Comparison of ENCODE assay signal across 7 cellular contexts in the genomic region with DNA sequence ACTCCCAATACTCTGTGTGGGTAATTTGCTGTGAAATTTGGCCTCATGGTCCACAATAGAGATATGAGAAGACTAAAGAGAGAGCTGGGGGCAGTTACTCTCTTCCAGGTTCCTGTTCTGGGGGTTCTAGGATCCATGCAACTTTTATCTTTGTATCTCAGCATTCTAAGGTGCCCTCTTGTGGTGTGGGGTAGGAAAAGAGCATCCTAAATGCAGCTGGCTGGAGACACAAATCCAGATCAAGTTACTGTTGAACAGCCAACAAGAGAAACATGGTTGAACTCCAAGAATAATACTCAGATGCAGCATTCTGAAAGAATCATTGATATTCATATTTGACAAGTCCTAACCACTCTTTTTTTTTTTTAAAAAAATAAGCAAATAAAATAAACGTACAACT.
DNase-seq lines count a peak whose midpoint lies in the region; ATAC-seq, FAIRE-seq and TF ChIP-seq lines count a peak whose summit lies in the region.

No MANE protein-coding gene starts in this region.

- no peaks in the 10 kb centered on the region for H3K4me1 ChIP-seq in GM12878 (ENCODE audit: control insufficient read depth, insufficient read depth, low read length)
- no peaks in the 10 kb centered on the region for H3K4me1 ChIP-seq in left lung
- H3K4me1 ChIP-seq in CD8-positive, alpha-beta memory T cell (ENCODE audit: insufficient read depth, low read length): no peaks in the 10 kb centered on the region

- H3K36me3 ChIP-seq in GM12878 (ENCODE audit: control insufficient read depth in 2 of 2, insufficient read depth in 2 of 2, low read length in 1 of 2): no peaks in the 10 kb centered on the region
- H3K36me3 ChIP-seq in left lung: no peaks in the 10 kb centered on the region
- no peaks in the 10 kb centered on the region for H3K36me3 ChIP-seq in CD8-positive, alpha-beta memory T cell (ENCODE audit: insufficient read depth, low read length)

- H3K9ac ChIP-seq in GM12878 (ENCODE audit: control insufficient read depth, insufficient read depth, low read length): no peak overlapping the region

- FAIRE-seq in GM12878 (lab: Jason Lieb, UNC): no peak

- intact Hi-C loops in GM12878 (cut with micrococcal nuclease; ENCODE audit: unreplicated experiment): loop anchor here (1.0 to 2.0 kb wide), 2 partner anchors 111 to 294 kb away; no protein-coding TSS in a partner anchor
- intact Hi-C loops in left lung (cut with DNase I): no loop called here

- no peak overlapping the region for H3K4me2 ChIP-seq in GM12878 (ENCODE audit: control insufficient read depth, insufficient read depth)

- SMC1A ChIA-PET in GM12878 (lab: Charles Lee; ENCODE audit: uncharacterized antibody, unreplicated experiment): interaction anchor here (0.8 to 4.5 kb wide), 11 partner anchors 9 to 296 kb away, joined by 3 to 44 read pairs (median 4); no protein-coding TSS in a partner anchor

- H3K27me3 ChIP-seq in GM12878 (replicated peaks in 1 of 2; ENCODE audit: control insufficient read depth in 2 of 2, insufficient read depth in 2 of 2, low read length in 1 of 2) (no peaks in the 10 kb centered on the region), left lung (no peaks in the 10 kb centered on the region)
- no peaks in the 10 kb centered on the region for H3K27me3 ChIP-seq in CD8-positive, alpha-beta memory T cell (ENCODE audit: insufficient read depth, low read length, poor library complexity, severe bottlenecking)

- H3K27ac Mint-ChIP-seq in CD8-positive, alpha-beta memory T cell: no peak overlapping the region

- RAD21 ChIA-PET in GM12878 (lab: Charles Lee; ENCODE audit: unreplicated experiment): interaction anchor here (0.8 to 2.1 kb wide), 8 partner anchors 9 to 305 kb away, joined by 3 to 25 read pairs (median 3); no protein-coding TSS in a partner anchor

- peak; percentile 49 for TF ChIP-seq CTCF in GM12865 (IDR thresholded peaks at IDR 0.05; ENCODE audit: insufficient read depth, low read depth, low read length, missing control alignments)
- peak; percentile 49 to 62 (median 58); a peak in 5 of 6 replicates for TF ChIP-seq CTCF in GM12878 (IDR thresholded peaks at IDR 0.05 in 2 of 3, conservative IDR thresholded peaks at IDR 0.05 in 1 of 3; ENCODE audit: control insufficient read depth in 2 of 3, extremely low read depth in 1 of 3, insufficient read depth in 1 of 3, low read depth in 3 of 3, low read length in 3 of 3)
- peak; percentile 17 to 21 for TF ChIP-seq CTCF in left lung (IDR thresholded peaks at IDR 0.05)

- no TSS peak for BruUV-seq in GM12878 (replicated peaks; lab: Mats Ljungman, UMichigan)

- no peak overlapping the region for H2AFZ ChIP-seq in GM12878 (ENCODE audit: control insufficient read depth, low read depth, low read length)

- DNase-seq in GM12865 (ENCODE audit: low read depth) (peak; percentile 52), MV-4-11 (lab: John Stamatoyannopoulos, UW) (peak; percentile 59), GM12878 (ENCODE audit: low read depth, low spot score) (no peak), left lung (no peak)
- no peak for DNase-seq in CD8-positive, alpha-beta memory T cell
- no peak for DNase-seq in activated CD4-positive, alpha-beta T cell treated with anti-CD3 and anti-CD28 coated beads for 48 hours

- ATAC-seq in GM12878 (peak; percentile 62; the same call in 2 of the 3 replicates), left lung (peak; percentile 56), GM18498 (IDR thresholded peaks at IDR 0.05; ENCODE audit: unreplicated experiment) (no peak)

- no peak for TF ChIP-seq POLR2A in GM12878 (IDR thresholded peaks at IDR 0.05; ENCODE audit: low read depth, low read length)

- H3K9me3 Mint-ChIP-seq in CD8-positive, alpha-beta memory T cell: peaks cover 0 to 2% (median 0%) of the 10 kb centered on the region in 5 donors

- TF ChIP-seq EP300 in GM12878 (IDR thresholded peaks at IDR 0.05; ENCODE audit: borderline replicate concordance in 1 of 2, control insufficient read depth in 1 of 2, low read depth in 2 of 2, low read length in 2 of 2): no peak

- POLR2A ChIA-PET in GM12878 (lab: Charles Lee): no interaction called here
- POLR2A ChIA-PET in CD8-positive, alpha-beta memory T cell (lab: Charles Lee): no interaction called here

- no peak overlapping the region for H3K4me3 Mint-ChIP-seq in CD8-positive, alpha-beta memory T cell

- CTCF ChIA-PET in GM12878 (lab: Yijun Ruan, JAX): interaction anchor here (0.6 to 8.1 kb wide), 29 partner anchors 9 to 305 kb away, joined by 3 to 119 read pairs (median 4); no protein-coding TSS in a partner anchor
- CTCF ChIA-PET in CD8-positive, alpha-beta memory T cell (lab: Charles Lee): no interaction called here

- H4K20me1 ChIP-seq in GM12878 (ENCODE audit: control insufficient read depth, insufficient read depth): no peaks in the 10 kb centered on the region

- H3K4me3 ChIP-seq in GM12865 (ENCODE audit: low read depth, low read length): no peak overlapping the region
- H3K4me3 ChIP-seq in GM12878: no peak overlapping the region
- no peak overlapping the region for H3K4me3 ChIP-seq in left lung
- no peak overlapping the region for H3K4me3 ChIP-seq in CD8-positive, alpha-beta memory T cell (ENCODE audit: low read length)

- in situ Hi-C loops in GM12878 (cut with MboI): loop anchor here (10.0 kb wide), 1 partner anchor 291 kb away; no protein-coding TSS in a partner anchor

- no peaks in the 10 kb centered on the region for H3K79me2 ChIP-seq in GM12878 (ENCODE audit: control insufficient read depth, insufficient read depth, low read length)

- H3K27me3 Mint-ChIP-seq in CD8-positive, alpha-beta memory T cell: peaks cover 0 to 4% of the 10 kb centered on the region in 2 donors

- peak; percentile 65 for TF ChIP-seq RAD21 in GM12878 (IDR thresholded peaks at IDR 0.05; ENCODE audit: insufficient read depth, low read depth, low read length)

- WGBS in GM12878 (ENCODE audit: insufficient coverage, insufficient replicate concordance, low lambda C conversion rate, missing lambda C conversion rate): 92% methylated on average over 1 of the region's 1 CpG

- H3K27ac ChIP-seq in GM12878 (ENCODE audit: control insufficient read depth, insufficient read depth) (no peak overlapping the region), left lung (no peak overlapping the region)
- no peak overlapping the region for H3K27ac ChIP-seq in CD8-positive, alpha-beta memory T cell (ENCODE audit: low read depth, low read length)

- H3K36me3 Mint-ChIP-seq in CD8-positive, alpha-beta memory T cell: no peaks in the 10 kb centered on the region

- H3K4me1 Mint-ChIP-seq in CD8-positive, alpha-beta memory T cell: peaks cover 0 to 16% (median 0%) of the 10 kb centered on the region in 3 donors

- H3K9me3 ChIP-seq in GM12878 (replicated peaks; ENCODE audit: control insufficient read depth, insufficient read depth, low read length) (no peaks in the 10 kb centered on the region), left lung (no peaks in the 10 kb centered on the region)
- H3K9me3 ChIP-seq in CD8-positive, alpha-beta memory T cell (ENCODE audit: low read length): no peaks in the 10 kb centered on the region

TF ChIP-seq in GM12878, 131 proteins besides CTCF, POLR2A, EP300 and RAD21:
- peak; percentile 67; the same call in 1 of the 2 replicates for TF ChIP-seq SMC3 (IDR thresholded peaks at IDR 0.05; ENCODE audit: borderline replicate concordance, low read length)
- TF ChIP-seq CREB1 (IDR thresholded peaks at IDR 0.05; ENCODE audit: low read depth): no peak

Comparison
In these comparisons a context has a peak if more than half of its experiments do, and no peak if none do; other contexts are left out.
1. DNase-seq: peak in GM12865 (single experiment) and MV-4-11 (single experiment); none in GM12878 (single experiment), left lung (0 of 2), CD8-positive, alpha-beta memory T cell (0 of 5) and activated CD4-positive, alpha-beta T cell treated with anti-CD3 and anti-CD28 coated beads for 48 hours (single experiment).
2. Peak in every context shown above with its lines, with median percentiles within 50 percentile points of each other: CTCF ChIP-seq.